In the genomic region with DNA sequence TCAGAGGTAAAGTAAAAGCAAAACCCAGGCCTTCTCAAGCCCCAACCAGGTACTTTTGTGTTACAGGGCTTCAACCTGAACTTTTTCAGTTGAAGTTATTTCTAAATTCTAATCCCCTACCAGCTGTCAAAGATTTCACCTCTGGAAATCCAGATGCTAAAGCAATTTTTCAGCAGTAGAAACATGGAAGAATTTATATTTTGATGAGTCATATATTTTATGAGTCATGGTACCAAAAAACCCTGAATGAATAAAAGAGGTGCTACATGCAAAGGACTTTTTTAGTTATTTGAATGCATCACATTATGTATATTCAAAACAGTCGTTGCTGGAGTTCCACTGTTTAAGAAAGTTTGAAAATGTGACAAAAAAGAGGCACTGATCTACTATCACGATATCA, we compare ENCODE assay signal across 15 cellular contexts.
DNase-seq lines count a peak whose midpoint lies in the region; ATAC-seq and TF ChIP-seq lines count a peak whose summit lies in the region.
"Had no signal": no experiment of that assay in that cellular context is flagged by ENCODE, and none has a peak within 500 bp of the region (broad histone marks: within the 10 kb centered on the region; RNA-seq: fewer than 3 reads in every experiment).

No MANE protein-coding gene starts in this region.

- H4K20me1 ChIP-seq in mammary epithelial cell (ENCODE audit: insufficient read depth, low read length) (no peaks in the 10 kb centered on the region), fibroblast of lung (ENCODE audit: control insufficient read depth, extremely low read depth, insufficient read depth, low read length) (no peaks in the 10 kb centered on the region)
- H4K20me1 ChIP-seq: BLaER1 had no signal

- H3K4me3 Mint-ChIP-seq in MCF 10A (ENCODE audit: unreplicated experiment): no peak overlapping the region
- H3K4me3 Mint-ChIP-seq: CD4-positive, alpha-beta memory T cell; HFFc6 had no signal

- H3K4me3 ChIP-seq in mammary epithelial cell (replicated peaks in 1 of 3; ENCODE audit: insufficient read depth in 1 of 3, low read depth in 2 of 3, low read length in 3 of 3) (no peak overlapping the region), fibroblast of lung (replicated peaks in 1 of 4; ENCODE audit: control extremely low read depth in 1 of 4, insufficient read depth in 1 of 4, low read depth in 3 of 4, low read length in 4 of 4) (no peak overlapping the region), colonic mucosa (no peak overlapping the region)
- H3K4me3 ChIP-seq: BLaER1 had no signal

- H3K9ac ChIP-seq in mammary epithelial cell (ENCODE audit: insufficient read depth, low read length): no peak overlapping the region
- H3K9ac ChIP-seq in fibroblast of lung (ENCODE audit: insufficient read depth, low read length): no peak overlapping the region
- H3K9ac ChIP-seq in colonic mucosa (ENCODE audit: low read depth in 2 of 2, low read length in 2 of 2): no peak overlapping the region
- H3K9ac ChIP-seq: BLaER1 had no signal

- TF ChIP-seq CTCF in MCF 10A (IDR thresholded peaks at IDR 0.05; ENCODE audit: unreplicated experiment): no peak
- no peak for TF ChIP-seq CTCF in mammary epithelial cell (conservative IDR thresholded peaks at IDR 0.05 in 1 of 2, IDR thresholded peaks at IDR 0.05 in 1 of 2; ENCODE audit: extremely low read depth in 1 of 2, insufficient read depth in 1 of 2, low read depth in 1 of 2, low read length in 2 of 2)
- TF ChIP-seq CTCF in fibroblast of lung (conservative IDR thresholded peaks at IDR 0.05 in 1 of 2, IDR thresholded peaks at IDR 0.05 in 1 of 2; ENCODE audit: low read depth in 1 of 2, low read length in 2 of 2): no peak
- no peak for TF ChIP-seq CTCF in colonic mucosa (IDR thresholded peaks at IDR 0.05)

- H3K27me3 Mint-ChIP-seq in MCF 10A (ENCODE audit: insufficient read depth, unreplicated experiment): no peaks in the 10 kb centered on the region
- H3K27me3 Mint-ChIP-seq: CD4-positive, alpha-beta memory T cell had no signal

- H3K79me2 ChIP-seq in mammary epithelial cell (ENCODE audit: insufficient read depth, low read length) (no peaks in the 10 kb centered on the region), fibroblast of lung (ENCODE audit: control insufficient read depth, insufficient read depth, low read length) (no peaks in the 10 kb centered on the region)

- DNase-seq in MCF 10A (ENCODE audit: unreplicated experiment): peak; percentile 18
- no peak for DNase-seq in mammary epithelial cell
- peak; percentile 0 for DNase-seq in M059J (ENCODE audit: low read depth)
- peak; percentile 15 to 52 for DNase-seq in fibroblast of lung (ENCODE audit: low read depth in 2 of 2)
- peak; percentile 10 for DNase-seq in myocyte (ENCODE audit: low read depth)
- no peak for DNase-seq in epidermal melanocyte (ENCODE audit: insufficient read length, low spot score)
- DNase-seq in colonic mucosa: no peak
- DNase-seq: Calu3; CD4-positive, alpha-beta memory T cell; HFFc6; NCI-H1105 treated with DMSO at 0.1 percent for 48 hours; NCI-H1694 treated with DMSO at 0.1 percent for 48 hours had no signal

- BruUV-seq in MCF 10A (replicated peaks; lab: Mats Ljungman, UMichigan) (no TSS peak), mammary epithelial cell (replicated peaks; lab: Mats Ljungman, UMichigan) (no TSS peak)

- H3K9me3 ChIP-seq in mammary epithelial cell (replicated peaks; ENCODE audit: insufficient read depth, low read length) (no peaks in the 10 kb centered on the region), fibroblast of lung (ENCODE audit: control insufficient read depth, insufficient read depth, low read depth, low read length) (no peaks in the 10 kb centered on the region), colonic mucosa (no peaks in the 10 kb centered on the region)
- H3K9me3 ChIP-seq: BLaER1 had no signal

- H3K27ac Mint-ChIP-seq in MCF 10A (ENCODE audit: low read depth, unreplicated experiment): peak overlapping the region; percentile 39
- H3K27ac Mint-ChIP-seq: CD4-positive, alpha-beta memory T cell; HFFc6 had no signal

- peaks cover 15% of the 10 kb centered on the region for H3K4me1 Mint-ChIP-seq in MCF 10A (ENCODE audit: insufficient read depth, unreplicated experiment)
- H3K4me1 Mint-ChIP-seq: CD4-positive, alpha-beta memory T cell had no signal

- H3K36me3 ChIP-seq in mammary epithelial cell (ENCODE audit: insufficient read depth, low read length) (no peaks in the 10 kb centered on the region), fibroblast of lung (ENCODE audit: control insufficient read depth, insufficient read depth, low read length) (no peaks in the 10 kb centered on the region), colonic mucosa (no peaks in the 10 kb centered on the region)
- H3K36me3 ChIP-seq: BLaER1 had no signal

- no peak overlapping the region for H3K4me2 ChIP-seq in mammary epithelial cell (ENCODE audit: insufficient read depth, low read depth, low read length)
- no peak overlapping the region for H3K4me2 ChIP-seq in fibroblast of lung (ENCODE audit: extremely low read depth, insufficient read depth, low read length)
- H3K4me2 ChIP-seq: BLaER1 had no signal

- POLR2A ChIA-PET in MCF 10A (lab: Yijun Ruan, JAX): no interaction called here

- WGBS in mammary epithelial cell (ENCODE audit: low coverage, missing lambda C conversion rate): 87% methylated on average over 2 of the region's 2 CpGs

- intact Hi-C loops in MCF 10A (cut with micrococcal nuclease): no loop called here
- intact Hi-C loops in mammary epithelial cell (cut with micrococcal nuclease): no loop called here
- intact Hi-C loops in colonic mucosa (cut with DNase I): no loop called here

- CTCF ChIA-PET in MCF 10A (lab: Yijun Ruan, JAX) (interaction anchor here (1.3 kb wide), 1 partner anchor 10 kb away, joined by 3 read pairs; no protein-coding TSS in a partner anchor), mammary epithelial cell (lab: Charles Lee; ENCODE audit: low non-redundant PET) (no interaction called here)

- no peak overlapping the region for H3K27ac ChIP-seq in mammary epithelial cell (ENCODE audit: insufficient read depth, low read depth, low read length)
- no peak overlapping the region for H3K27ac ChIP-seq in fibroblast of lung (ENCODE audit: insufficient read depth, low read length)
- no peak overlapping the region for H3K27ac ChIP-seq in colonic mucosa
- H3K27ac ChIP-seq: BLaER1 had no signal

- dilution Hi-C loops in mammary epithelial cell (cut with HindIII; ENCODE audit: low sequenced_read_pairs): no loop called here

- H3K4me1 ChIP-seq in mammary epithelial cell (ENCODE audit: insufficient read depth, low read length) (no peaks in the 10 kb centered on the region), fibroblast of lung (ENCODE audit: control insufficient read depth, extremely low read depth, insufficient read depth, low read length) (no peaks in the 10 kb centered on the region), colonic mucosa (no peaks in the 10 kb centered on the region)
- H3K4me1 ChIP-seq: BLaER1 had no signal

- no peaks in the 10 kb centered on the region for H3K9me3 Mint-ChIP-seq in MCF 10A (ENCODE audit: unreplicated experiment)
- H3K9me3 Mint-ChIP-seq: HFFc6 had no signal

- H2AFZ ChIP-seq in mammary epithelial cell (ENCODE audit: low read depth, low read length) (no peak overlapping the region), fibroblast of lung (ENCODE audit: low read length) (no peak overlapping the region)

- H3K36me3 Mint-ChIP-seq in MCF 10A (ENCODE audit: insufficient read depth, unreplicated experiment): no peaks in the 10 kb centered on the region
- H3K36me3 Mint-ChIP-seq: CD4-positive, alpha-beta memory T cell had no signal

- no peak for ATAC-seq in HG03097 (IDR thresholded peaks at IDR 0.05; ENCODE audit: low FRiP score, unreplicated experiment)
- ATAC-seq: Right ventricle myocardium inferior had no signal

- in situ Hi-C loops in mammary epithelial cell (cut with MboI; ENCODE audit: low sequenced_read_pairs in 2 of 2): no loop called here

- no peaks in the 10 kb centered on the region for H3K27me3 ChIP-seq in mammary epithelial cell (ENCODE audit: insufficient read depth, low read length)
- H3K27me3 ChIP-seq in fibroblast of lung (ENCODE audit: control insufficient read depth, insufficient read depth, low read length): no peaks in the 10 kb centered on the region
- H3K27me3 ChIP-seq in colonic mucosa: no peaks in the 10 kb centered on the region
- H3K27me3 ChIP-seq: BLaER1 had no signal

Comparison
In these comparisons a context has a peak if more than half of its experiments do, and no peak if none do; other contexts are left out.
1. DNase-seq: peak in MCF 10A (single experiment), M059J (single experiment), fibroblast of lung (2 of 2) and myocyte (single experiment); none in mammary epithelial cell (single experiment), epidermal melanocyte (single experiment) and colonic mucosa (single experiment).